ENCODE assay signal across 15 cellular contexts in the genomic region with DNA sequence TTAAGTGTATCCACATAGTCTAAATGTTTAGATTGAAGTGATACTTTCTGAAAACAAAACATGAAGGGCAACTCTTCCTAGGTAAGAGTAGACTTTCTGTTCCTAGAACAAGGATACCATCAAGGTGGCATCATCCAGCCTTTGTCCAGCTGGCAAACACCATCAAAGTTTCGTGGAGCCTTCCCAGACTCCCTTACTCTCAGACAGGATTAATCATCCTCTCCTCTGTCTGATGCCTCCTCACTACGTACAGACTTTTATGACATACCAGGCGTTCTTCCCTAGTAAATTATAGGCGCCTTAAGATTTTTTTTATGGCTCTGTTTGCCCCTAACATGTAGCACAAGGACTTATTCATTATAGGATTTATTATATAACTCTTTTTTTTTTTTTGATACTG. TPM values are rescaled to one million over a fixed set of nuclear protein-coding genes. Genes with fewer than 3 reads are reported as not detected.
DNase-seq lines count a peak whose midpoint lies in the region; ATAC-seq and TF ChIP-seq lines count a peak whose summit lies in the region.
"Had no signal": no experiment of that assay in that cellular context is flagged by ENCODE, and none has a peak within 500 bp of the region (broad histone marks: within the 10 kb centered on the region; RNA-seq: fewer than 3 reads in every experiment).

No MANE protein-coding gene starts in this region.

- no peaks in the 10 kb centered on the region for H3K9me3 ChIP-seq in RWPE2 (ENCODE audit: severe bottlenecking)
- H3K9me3 ChIP-seq in sigmoid colon, result no peaks in the 10 kb centered on the region
- H3K9me3 ChIP-seq: SJSA1 had no signal

- H3K36me3 ChIP-seq in RWPE2 (ENCODE audit: low read depth), result no peaks in the 10 kb centered on the region
- H3K36me3 ChIP-seq in sigmoid colon, result no peaks in the 10 kb centered on the region
- H3K36me3 ChIP-seq: SJSA1 had no signal

- TF ChIP-seq EP300 in sigmoid colon (IDR thresholded peaks at IDR 0.05), result peak in 2 of 4 donors; percentile 45 to 82

- peak; percentile 21; the same call in 1 of the 3 replicates for ATAC-seq in RWPE2 (ENCODE audit: low read depth)
- no peak for ATAC-seq in HG02885 (IDR thresholded peaks at IDR 0.05; ENCODE audit: poor library complexity, unreplicated experiment)
- no peak for ATAC-seq in GM18502 (IDR thresholded peaks at IDR 0.05; ENCODE audit: poor library complexity, unreplicated experiment)

- TF ChIP-seq POLR2A in sigmoid colon (IDR thresholded peaks at IDR 0.05), result no peak

- intact Hi-C loops in sigmoid colon (cut with DNase I), result loop anchor here (5.0 kb wide), 1 partner anchor 190 kb away; the partner anchor contains the start of gene WDR75

- TF ChIP-seq CTCF in RWPE2 (IDR thresholded peaks at IDR 0.05; ENCODE audit: poor library complexity, severe bottlenecking), result no peak
- TF ChIP-seq CTCF in fibroblast of mammary gland (conservative IDR thresholded peaks at IDR 0.05; ENCODE audit: control insufficient read depth, insufficient read depth, low read depth, low read length), result no peak
- no peak for TF ChIP-seq CTCF in sigmoid colon (IDR thresholded peaks at IDR 0.05)

- H3K27me3 ChIP-seq in RWPE2 (ENCODE audit: insufficient read depth, poor library complexity, severe bottlenecking) (no peaks in the 10 kb centered on the region), sigmoid colon (no peaks in the 10 kb centered on the region)
- H3K27me3 ChIP-seq: SJSA1 had no signal

- H3K4me3 ChIP-seq in RWPE2 (ENCODE audit: severe bottlenecking), result no peak overlapping the region
- H3K4me3 ChIP-seq in fibroblast of mammary gland (ENCODE audit: control insufficient read depth, low read depth, low read length), result no peak overlapping the region
- H3K4me3 ChIP-seq in sigmoid colon, result no peak overlapping the region
- H3K4me3 ChIP-seq: PC-9, SJSA1 had no signal

- H3K27ac ChIP-seq in RWPE2 (ENCODE audit: poor library complexity, severe bottlenecking), result no peak overlapping the region
- peak overlapping the region in 3 of 4 donors; percentile 46 to 72 (median 66) for H3K27ac ChIP-seq in sigmoid colon
- H3K27ac ChIP-seq: PC-9, SJSA1 had no signal

- H3K4me1 ChIP-seq in RWPE2 (ENCODE audit: insufficient read depth, poor library complexity, severe bottlenecking) (no peaks in the 10 kb centered on the region), sigmoid colon (peaks cover 0 to 27% (median 16%) of the 10 kb centered on the region in 4 donors)

- DNase-seq in EH (ENCODE audit: low read depth) (peak; percentile 86), RWPE2 (ENCODE audit: low spot score) (no peak), fibroblast of mammary gland (ENCODE audit: low read depth) (peak; percentile 8), sigmoid colon (peak; percentile 78), hepatic stellate cell (ENCODE audit: low spot score) (no peak), SKM-1 (lab: John Stamatoyannopoulos, UW; ENCODE audit: unreplicated experiment) (no peak)
- DNase-seq: KBM-7, NCI-H1048, NCI-H2081 treated with DMSO at 0.1 percent for 48 hours, NCI-H510A, NCI-H82, PC-9 had no signal

- 47 to 74% methylated on average over 4 of the region's 4 CpGs for WGBS in sigmoid colon, 2 donors

RNA-seq across cellular contexts. Expression of gene ASNSD1, which starts 29.4 kb away (rescaled TPM):
- 10 to 100 TPM; 41.5 to 56.6 (median 49.7) TPM for total RNA-seq in sigmoid colon
- polyA plus RNA-seq in sigmoid colon, result 10 to 100 TPM; 22.5 to 37.8 (median 27.3) TPM

RNA-seq across cellular contexts. Expression of gene ANKAR, which starts 42.6 kb away (rescaled TPM):
- 10 to 100 TPM; 11.9 to 27.7 (median 23.9) TPM for total RNA-seq in sigmoid colon
- polyA plus RNA-seq in sigmoid colon, result 1 to 10 TPM; 2.1 to 2.5 (median 2.4) TPM

RNA-seq across cellular contexts. Expression of gene SLC40A1, which starts 51.3 kb away (rescaled TPM):
- 10 to 100 TPM; 34.9 to 52.1 (median 46.9) TPM for total RNA-seq in sigmoid colon
- 100 to 1,000 TPM in 2 of 3 donors, 10 to 100 TPM in 1; 87.3 to 280 (median 216) TPM for polyA plus RNA-seq in sigmoid colon

Comparison
In these comparisons a context has a peak if more than half of its experiments do, and no peak if none do; other contexts are left out.
1. DNase-seq: peak in EH (single experiment), fibroblast of mammary gland (single experiment) and sigmoid colon (single experiment); none in RWPE2 (single experiment), hepatic stellate cell (single experiment) and SKM-1 (single experiment).